ENCODE assay signal across 28 cellular contexts in the genomic region with DNA sequence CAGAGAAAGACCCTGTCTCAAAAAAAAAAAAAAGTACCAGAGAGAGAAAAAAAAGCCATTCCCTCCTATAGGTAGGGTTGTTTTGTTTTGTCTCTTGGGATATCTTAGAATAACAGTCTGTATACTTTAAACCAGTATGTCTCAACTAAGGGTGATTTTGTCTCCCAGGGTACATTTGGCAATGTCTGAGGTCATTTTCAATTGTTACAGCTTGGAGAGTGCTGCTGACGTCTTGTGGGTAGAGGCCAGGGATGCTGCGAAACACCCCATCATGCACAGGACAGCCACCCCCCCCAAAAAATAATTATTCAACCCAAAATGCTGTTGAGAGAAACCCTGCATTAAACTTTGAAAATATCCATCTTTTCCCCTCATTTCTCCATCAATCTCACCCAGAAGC. TPM values are rescaled to one million over a fixed set of nuclear protein-coding genes. Genes with fewer than 3 reads are reported as not detected.
"Had no signal": no experiment of that assay in that cellular context is flagged by ENCODE, and none has a peak within 500 bp of the region (broad histone marks: within the 10 kb centered on the region; RNA-seq: fewer than 3 reads in every experiment).

No MANE protein-coding gene starts in this region.

- H2AFZ ChIP-seq: PC-9 had no signal

- H3K27me3 ChIP-seq: MG63, SJCRH30 had no signal

- H3K9me3 ChIP-seq: MG63, SJCRH30 had no signal

- H3K4me1 ChIP-seq: SJCRH30 had no signal

- H3K4me3 ChIP-seq: MG63, PC-9, SJCRH30, SK-N-MC had no signal

- DNase-seq: Kasumi-1, KG1, MG63, NCI-H1092 treated with DMSO at 0.1 percent for 48 hours, NCI-H1105 treated with DMSO at 0.1 percent for 48 hours, NCI-H1436, NCI-H146, NCI-H1694 treated with DMSO at 0.1 percent for 48 hours, NCI-H187 treated with DMSO at 0.1 percent for 48 hours, NCI-H2029 treated with DMSO at 0.1 percent for 48 hours, NCI-H2081 treated with DMSO at 0.1 percent for 48 hours, NCI-H2107, NCI-H2171 treated with DMSO at 0.1 percent for 48 hours, NCI-H2227 treated with DMSO at 0.1 percent for 48 hours, NCI-H345, NCI-H446, NCI-H510A treated with DMSO at 0.1 percent for 48 hours, NCI-H526 treated with DMSO at 0.1 percent for 48 hours, NCI-H774, PC-9, SHP77, SIG-M5, SJCRH30 had no signal

- H3K36me3 ChIP-seq: SJCRH30 had no signal

- H3K27ac ChIP-seq: PC-9, RWPE1, SJCRH30, SK-N-MC had no signal

RNA-seq across cellular contexts. Expression of gene CRTAM, which starts 56.1 kb away (rescaled TPM):
- total RNA-seq: M059J, NCI-H460, OCI-LY7, PC-9, SJCRH30 had no signal
